In genomic region chr7:30745251-30745650, GRCh38 we compare ENCODE assay signal across 24 cellular contexts. TPM values are rescaled to one million over a fixed set of nuclear protein-coding genes. Genes with fewer than 3 reads are reported as not detected.
DNase-seq lines count a peak whose midpoint lies in the region; ATAC-seq, FAIRE-seq and TF ChIP-seq lines count a peak whose summit lies in the region.
"Had no signal": no experiment of that assay in that cellular context is flagged by ENCODE, and none has a peak within 500 bp of the region (broad histone marks: within the 10 kb centered on the region; RNA-seq: fewer than 3 reads in every experiment).

No MANE protein-coding gene starts in this region.

- DNase-seq in Right ventricle myocardium superior: no peak
- DNase-seq in heart right ventricle: no peak
- peak; percentile 70 for DNase-seq in fibroblast of the aortic adventitia (ENCODE audit: low read depth)
- DNase-seq in mesothelial cell of epicardium (ENCODE audit: low spot score in 2 of 2, unreplicated experiment in 2 of 2): no peak
- peak in 1 of 2 donors; percentile 36 for DNase-seq in uterus
- no peak for DNase-seq in SHP77 (lab: John Stamatoyannopoulos, UW)
- DNase-seq in upper lobe of right lung: no peak
- DNase-seq in HTR-8/SVneo (ENCODE audit: insufficient read length, low spot score): no peak
- DNase-seq: 8988T; Caco-2; CD4-positive, alpha-beta memory T cell; DMS 273 treated with DMSO at 0.1 percent for 48 hours; DMS79 treated with DMSO at 0.1 percent for 48 hours; GOT3; HCEC 1CT; Kasumi-1; MG63; NCI-H1417; NCI-H1694 treated with DMSO at 0.1 percent for 48 hours; NCI-H2081 treated with DMSO at 0.1 percent for 48 hours; NCI-H446; NCI-H526 treated with DMSO at 0.1 percent for 48 hours; SIG-M5 had no signal

- H3K27ac Mint-ChIP-seq in mesothelial cell of epicardium: peak overlapping the region; percentile 81

- H3K36me3 ChIP-seq in heart right ventricle (no peaks in the 10 kb centered on the region), uterus (no peaks in the 10 kb centered on the region), upper lobe of right lung (no peaks in the 10 kb centered on the region)
- H3K36me3 ChIP-seq: BLaER1 treated with 17β-estradiol and CSF1 and Interleukin-3, amounts not matched to agents 10 nM and 100 nM; MG63 had no signal

- H3K4me3 ChIP-seq in heart right ventricle: no peak overlapping the region
- H3K4me3 ChIP-seq in fibroblast of the aortic adventitia (ENCODE audit: low read depth, low read length): no peak overlapping the region
- H3K4me3 ChIP-seq in uterus: no peak overlapping the region
- H3K4me3 ChIP-seq in upper lobe of right lung: no peak overlapping the region
- H3K4me3 ChIP-seq: BLaER1 treated with 17β-estradiol and CSF1 and Interleukin-3, amounts not matched to agents 10 nM and 100 nM; MG63 had no signal

- no peak for TF ChIP-seq CTCF in heart right ventricle (IDR thresholded peaks at IDR 0.05)
- TF ChIP-seq CTCF in fibroblast of the aortic adventitia (IDR thresholded peaks at IDR 0.05; ENCODE audit: insufficient read depth, low read length): peak; percentile 48
- no peak for TF ChIP-seq CTCF in mesothelial cell of epicardium (IDR thresholded peaks at IDR 0.05; ENCODE audit: unreplicated experiment)
- no peak for TF ChIP-seq CTCF in uterus (IDR thresholded peaks at IDR 0.05)
- TF ChIP-seq CTCF in upper lobe of right lung (IDR thresholded peaks at IDR 0.05): no peak

- H3K9me3 Mint-ChIP-seq in mesothelial cell of epicardium: peaks cover 4% of the 10 kb centered on the region
- H3K9me3 Mint-ChIP-seq: CD4-positive, alpha-beta memory T cell had no signal

- H3K9me3 ChIP-seq in heart right ventricle (peaks cover 0 to 8% (median 0%) of the 10 kb centered on the region in 11 donors), uterus (no peaks in the 10 kb centered on the region), upper lobe of right lung (no peaks in the 10 kb centered on the region)
- H3K9me3 ChIP-seq: Caco-2, MG63 had no signal

- no peak overlapping the region for H3K27ac ChIP-seq in heart right ventricle
- peak overlapping the region; percentile 34 to 46 for H3K27ac ChIP-seq in uterus
- H3K27ac ChIP-seq in upper lobe of right lung: no peak overlapping the region
- H3K27ac ChIP-seq: BLaER1 treated with 17β-estradiol and CSF1 and Interleukin-3, amounts not matched to agents 10 nM and 100 nM had no signal

- H3K36me3 Mint-ChIP-seq in mesothelial cell of epicardium: peaks cover 2% of the 10 kb centered on the region
- H3K36me3 Mint-ChIP-seq: CD4-positive, alpha-beta memory T cell had no signal

- peaks cover 5% of the 10 kb centered on the region for H3K4me1 Mint-ChIP-seq in mesothelial cell of epicardium

- H3K27me3 ChIP-seq in heart right ventricle (no peaks in the 10 kb centered on the region), uterus (no peaks in the 10 kb centered on the region), upper lobe of right lung (no peaks in the 10 kb centered on the region)
- H3K27me3 ChIP-seq: BLaER1 treated with 17β-estradiol and CSF1 and Interleukin-3, amounts not matched to agents 10 nM and 100 nM; MG63 had no signal

- no peak overlapping the region for H3K4me3 Mint-ChIP-seq in mesothelial cell of epicardium
- H3K4me3 Mint-ChIP-seq: CD4-positive, alpha-beta memory T cell had no signal

- FAIRE-seq in HTR-8/SVneo (lab: Jason Lieb, UNC): no peak

- TF ChIP-seq POLR2A in uterus (IDR thresholded peaks at IDR 0.05): no peak

- peaks cover 0 to 38% (median 11%) of the 10 kb centered on the region in 9 donors for H3K4me1 ChIP-seq in heart right ventricle
- H3K4me1 ChIP-seq in uterus: no peaks in the 10 kb centered on the region
- H3K4me1 ChIP-seq in upper lobe of right lung: peaks cover 2% of the 10 kb centered on the region

- H3K27me3 Mint-ChIP-seq in mesothelial cell of epicardium (ENCODE audit: low read depth): no peaks in the 10 kb centered on the region

- ATAC-seq in Right ventricle myocardium superior (ENCODE audit: poor library complexity): peak; percentile 35
- no peak for ATAC-seq in heart right ventricle
- ATAC-seq in upper lobe of right lung: no peak

- WGBS in heart right ventricle, 2 donors: 61 to 67% methylated on average over 5 of the region's 5 CpGs

- intact Hi-C loops in Right ventricle myocardium superior (cut with DNase I) (loop anchor here (5.0 to 10.0 kb wide), 2 partner anchors 42 to 120 kb away; no protein-coding TSS in a partner anchor), heart right ventricle (cut with DNase I) (loop anchor here in 6 of 10 donors (5.0 to 10.0 kb wide), 5 partner anchors 50 to 190 kb away; partner anchors contain the start of gene CRHR2 (in 1 of the 6)), uterus (cut with DNase I; ENCODE audit: low total_unique reads) (no loop called here), upper lobe of right lung (cut with DNase I) (no loop called here)

RNA-seq across cellular contexts. Expression of gene INMT, which starts 6.7 kb away (rescaled TPM):
- total RNA-seq in Right ventricle myocardium superior (40.4 TPM), heart right ventricle (10 to 100 TPM; 12.3 to 57.3 (median 26.9) TPM), fibroblast of the aortic adventitia (ENCODE audit: low replicate concordance) (2.5 and 219 TPM in 2 replicates), mesothelial cell of epicardium (3.3 to 4.3 TPM (median 3.4 TPM) in 3 replicates), uterus (10 to 100 TPM in 3 of 4 donors, 1 to 10 TPM in 1; 6.5 to 29.2 (median 20.0) TPM), upper lobe of right lung (501 TPM)
- polyA plus RNA-seq in heart right ventricle: 10 to 100 TPM; 14.2 to 56.3 TPM

RNA-seq across cellular contexts. Expression of gene MINDY4, which starts 26.0 kb away (rescaled TPM):
- total RNA-seq in Right ventricle myocardium superior: 2.8 TPM
- 1 to 10 TPM; 2.1 to 5.4 (median 3.2) TPM for total RNA-seq in heart right ventricle
- 1 to 10 TPM; 1.9 to 2.4 TPM for polyA plus RNA-seq in heart right ventricle
- total RNA-seq in fibroblast of the aortic adventitia (ENCODE audit: low replicate concordance): 7.3 and 13.2 TPM in 2 replicates
- total RNA-seq in mesothelial cell of epicardium: 10.8 to 11.6 TPM (median 11.3 TPM) in 3 replicates
- total RNA-seq in uterus: 10 to 100 TPM; 14.7 to 23.8 (median 16.9) TPM
- 20.1 TPM for total RNA-seq in upper lobe of right lung

Comparison
In these comparisons a context has a peak if more than half of its experiments do, and no peak if none do; other contexts are left out.
1. H3K27ac ChIP-seq: peak in uterus (2 of 2); none in heart right ventricle (0 of 10) and upper lobe of right lung (single experiment).
2. intact Hi-C loops: an anchor here in Right ventricle myocardium superior (5.0 to 10.0 kb wide) and heart right ventricle (5.0 to 10.0 kb wide); none called in uterus and upper lobe of right lung.